ENCODE assay signal across 20 cellular contexts in genomic region chr10:67971311-67971710, GRCh38.
DNase-seq lines count a peak whose midpoint lies in the region; ATAC-seq, FAIRE-seq and TF ChIP-seq lines count a peak whose summit lies in the region.
"Had no signal": no experiment of that assay in that cellular context is flagged by ENCODE, and none has a peak within 500 bp of the region (broad histone marks: within the 10 kb centered on the region; RNA-seq: fewer than 3 reads in every experiment).

No MANE protein-coding gene starts in this region.

- TF ChIP-seq RAD21 in HepG2 (CRISPR knock-in tag; IDR thresholded peaks at IDR 0.05) = no peak

- TF ChIP-seq POLR2A in HepG2 (IDR thresholded peaks at IDR 0.05; ENCODE audit: insufficient read depth in 1 of 2, low read depth in 2 of 2, low read length in 2 of 2) = no peak

- POLR2A ChIA-PET in PC-3 (lab: Charles Lee; ENCODE audit: unreplicated experiment) = no interaction called here
- POLR2A ChIA-PET in HepG2 (lab: Yijun Ruan, JAX) = no interaction called here

- H2AFZ ChIP-seq in PC-3 (ENCODE audit: low read length) = no peak overlapping the region
- no peak overlapping the region for H2AFZ ChIP-seq in HepG2 (ENCODE audit: low read length)

- FAIRE-seq in A204.1 (lab: Jason Lieb, UNC) (peak; percentile 52), G401.6 (lab: Jason Lieb, UNC) (peak; percentile 70), endometrium (lab: Jason Lieb, UNC) (peak; percentile 71), HepG2 (lab: Jason Lieb, UNC) (no peak)
- FAIRE-seq: A549, H1 had no signal

- H3K27me3 ChIP-seq in PC-3 (ENCODE audit: low read length) = no peaks in the 10 kb centered on the region
- H3K27me3 ChIP-seq in HepG2 (ENCODE audit: control insufficient read depth in 1 of 2, insufficient read depth in 2 of 2, low read length in 2 of 2) = no peaks in the 10 kb centered on the region
- H3K27me3 ChIP-seq: Peyer's patch had no signal

- no peaks in the 10 kb centered on the region for H4K20me1 ChIP-seq in PC-3 (ENCODE audit: low read length)
- no peaks in the 10 kb centered on the region for H4K20me1 ChIP-seq in HepG2 (ENCODE audit: insufficient read depth, low read length)

- TF ChIP-seq CTCF in PC-3 (conservative IDR thresholded peaks at IDR 0.05; ENCODE audit: low read depth, low read length) = no peak
- TF ChIP-seq CTCF in HepG2 (CRISPR knock-in tag; IDR thresholded peaks at IDR 0.05) = no peak

- H3K9me3 ChIP-seq in PC-3 (ENCODE audit: low read length) = peaks cover 6% of the 10 kb centered on the region
- H3K9me3 ChIP-seq in HepG2 (ENCODE audit: low read length) = peaks cover 7% of the 10 kb centered on the region

- DNase-seq in PC-3 = no peak
- no peak for DNase-seq in cardiac septum (ENCODE audit: low spot score)
- DNase-seq in activated CD4-positive, alpha-beta T cell treated with anti-CD3 and anti-CD28 coated beads for 4 hours = no peak
- DNase-seq in HepG2 (ENCODE audit: low spot score) = no peak
- DNase-seq: Caco-2; CD8-positive, alpha-beta T cell; DMS79 treated with DMSO at 0.1 percent for 48 hours; NCI-H2029; NCI-H2227 treated with DMSO at 0.1 percent for 48 hours; NCI-H526 treated with DMSO at 0.1 percent for 48 hours; Peyer's patch; SK-N-SH; SW 1271 had no signal

- H3K27ac ChIP-seq in PC-3 (ENCODE audit: low read length) = no peak overlapping the region
- H3K27ac ChIP-seq in HepG2 (ENCODE audit: extremely low read length, insufficient read depth, low read length) = no peak overlapping the region
- H3K27ac ChIP-seq: A549, C4-2B, Peyer's patch had no signal

- CTCF ChIA-PET in PC-3 (lab: Charles Lee) = no interaction called here
- CTCF ChIA-PET in HepG2 (lab: Yijun Ruan, JAX; ENCODE audit: low intra/inter-chr PET ratio, low total read pairs) = no interaction called here

- H3K9me2 ChIP-seq in PC-3 (replicated peaks; ENCODE audit: low read length) = no peaks in the 10 kb centered on the region

- H3F3A ChIP-seq in PC-3 (ENCODE audit: low read length, unreplicated experiment) = no peaks in the 10 kb centered on the region

- ATAC-seq in PC-3 (no peak), GM21619 (IDR thresholded peaks at IDR 0.05; ENCODE audit: unreplicated experiment) (no peak), HepG2 (no peak)
- ATAC-seq: A549; CD8-positive, alpha-beta T cell had no signal

- 95% methylated on average over 1 of the region's 1 CpG for whole genome bisulfite sequencing in HepG2 (ENCODE audit: low lambda C conversion rate)

- intact Hi-C loops in PC-3 (cut with micrococcal nuclease) (no loop called here), cardiac septum (cut with DNase I) (no loop called here), HepG2 (cut with micrococcal nuclease; ENCODE audit: unreplicated experiment) (no loop called here)

- H3K36me3 ChIP-seq in PC-3 (ENCODE audit: low read depth, low read length) (peaks cover 63% of the 10 kb centered on the region), HepG2 (replicated peaks in 1 of 2; ENCODE audit: control insufficient read depth in 1 of 2, insufficient read depth in 2 of 2, low read length in 2 of 2) (peaks cover 2 to 3% of the 10 kb centered on the region in 2 experiments; a peak in 2 of 5 replicates)

- peak overlapping the region; percentile 1; the same call in 1 of the 2 replicates for H3K4me3 ChIP-seq in PC-3 (ENCODE audit: low read length)
- no peak overlapping the region for H3K4me3 ChIP-seq in HepG2 (replicated peaks in 1 of 3; ENCODE audit: insufficient read depth in 1 of 3, low read depth in 2 of 3, low read length in 3 of 3)
- H3K4me3 ChIP-seq: A549, Peyer's patch had no signal

- peaks cover 3% of the 10 kb centered on the region for H3K4me1 ChIP-seq in PC-3 (ENCODE audit: insufficient read depth, low read length)
- H3K4me1 ChIP-seq in HepG2 (ENCODE audit: insufficient read depth, low read length) = peaks cover 2% of the 10 kb centered on the region
- H3K4me1 ChIP-seq: Caco-2, Peyer's patch had no signal

- H3K9ac ChIP-seq in PC-3 (ENCODE audit: low read length) (no peak overlapping the region), HepG2 (ENCODE audit: insufficient read depth, low read depth, low read length) (no peak overlapping the region)
- H3K9ac ChIP-seq: SK-N-SH had no signal

- H3K79me2 ChIP-seq in PC-3 (ENCODE audit: low read length) = no peaks in the 10 kb centered on the region
- no peaks in the 10 kb centered on the region for H3K79me2 ChIP-seq in HepG2 (ENCODE audit: insufficient read depth, low read length)

- no TSS peak for BruUV-seq in PC-3 (replicated peaks; lab: Mats Ljungman, UMichigan)
- BruUV-seq in HepG2 (replicated peaks; lab: Mats Ljungman, UMichigan) = no TSS peak

- no peak overlapping the region for H3K4me2 ChIP-seq in PC-3 (ENCODE audit: low read length)
- no peak overlapping the region for H3K4me2 ChIP-seq in HepG2 (ENCODE audit: low read depth, low read length)
- H3K4me2 ChIP-seq: A549, SK-N-SH had no signal

- no peak for TF ChIP-seq EP300 in HepG2 (IDR thresholded peaks at IDR 0.05; ENCODE audit: low read depth in 2 of 2, low read length in 2 of 2)
- TF ChIP-seq EP300 in HepG2 (CRISPR knock-in tag; IDR thresholded peaks at IDR 0.05; ENCODE audit: borderline replicate concordance) = no peak

- in situ Hi-C loops in HepG2 (cut with HindIII; ENCODE audit: extremely low pct_ligation_motif_present, low pct_unique_long_range_greater_than_20kb) = no loop called here

TF ChIP-seq in HepG2, 621 proteins besides CTCF, POLR2A, EP300 and RAD21:
- TF ChIP-seq KMT2B (CRISPR knock-in tag; IDR thresholded peaks at IDR 0.05) (no peak), SMC3 (IDR thresholded peaks at IDR 0.05; ENCODE audit: low read length) (no peak), ARHGAP35 (CRISPR knock-in tag; IDR thresholded peaks at IDR 0.05; ENCODE audit: borderline replicate concordance) (no peak), SP1 (IDR thresholded peaks at IDR 0.05) (no peak), SP1 (CRISPR knock-in tag; IDR thresholded peaks at IDR 0.05) (no peak), ZNF326 (CRISPR knock-in tag; IDR thresholded peaks at IDR 0.05; ENCODE audit: borderline replicate concordance) (no peak), ZNF136 (CRISPR knock-in tag; IDR thresholded peaks at IDR 0.05; ENCODE audit: low read depth) (no peak), MLX (CRISPR knock-in tag; IDR thresholded peaks at IDR 0.05) (no peak)
